Comparison of ENCODE assay signal across 8 cellular contexts in genomic region chr20:62925420-62926228, GRCh38. TPM values are rescaled to one million over a fixed set of nuclear protein-coding genes. Genes with fewer than 3 reads are reported as not detected.
DNase-seq lines count a peak whose midpoint lies in the region; ATAC-seq, FAIRE-seq and TF ChIP-seq lines count a peak whose summit lies in the region.

No MANE protein-coding gene starts in this region.

- H3K36me3 ChIP-seq in H1 (ENCODE audit: control insufficient read depth in 2 of 4, insufficient read depth in 4 of 4, low read length in 3 of 4) (no peaks in the 10 kb centered on the region), muscle layer of colon (ENCODE audit: insufficient read depth, low read length) (no peaks in the 10 kb centered on the region), transverse colon (no peaks in the 10 kb centered on the region)

- H3K23ac ChIP-seq in H1 (ENCODE audit: insufficient read length), result no peak overlapping the region

- peak overlapping the region; percentile 82 for H3K4me3 Mint-ChIP-seq in activated CD4-positive, alpha-beta T cell treated with anti-CD3 and anti-CD28 coated beads, Interleukin-2, amount 10 ng/mL, durations not matched to agents 7 days and 5 days

- in situ Hi-C loops in Caki2 (cut with HindIII; ENCODE audit: low pct_unique_long_range_greater_than_20kb, low sequenced_read_pairs) (no loop called here), transverse colon (cut with MboI; ENCODE audit: low pct_ligation_motif_present in 1 of 4, low pct_unique_long_range_greater_than_20kb in 1 of 4, low sequenced_read_pairs in 3 of 4) (no loop called here)

- CTCF ChIA-PET in activated CD4-positive, alpha-beta T cell treated with anti-CD3 and anti-CD28 coated beads, Interleukin-2, amount 10 ng/mL, durations not matched to agents 7 days and 5 days (lab: Charles Lee), result interaction anchor here (1.5 to 4.2 kb wide), 3 partner anchors 10 to 20 kb away, joined by 3 to 26 read pairs (median 4); partner anchors contain the start of gene GID8
- CTCF ChIA-PET in H1 (lab: Charles Lee; ENCODE audit: partially characterized antibody), result interaction anchor here (0.6 to 4.2 kb wide), 6 partner anchors 8 to 23 kb away, joined by 3 to 32 read pairs (median 5); no protein-coding TSS in a partner anchor

- H3K4me3 ChIP-seq in Jurkat, Clone E6-1 (ENCODE audit: low read length), result peak overlapping the region; percentile 88
- H3K4me3 ChIP-seq in H1 (ENCODE audit: extremely low read depth in 1 of 4, insufficient read depth in 2 of 4, low read depth in 3 of 4, low read length in 4 of 4), result peak overlapping the region; percentile 76 to 99 (median 94)
- H3K4me3 ChIP-seq in muscle layer of colon (ENCODE audit: low read depth in 1 of 2, low read length in 2 of 2), result peak overlapping the region; percentile 89 to 90
- peak overlapping the region; percentile 51 to 98 (median 92) for H3K4me3 ChIP-seq in transverse colon

- peak; percentile 20 for ATAC-seq in GM21528 (IDR thresholded peaks at IDR 0.05; ENCODE audit: low FRiP score, unreplicated experiment)

- H3K4ac ChIP-seq in H1 (replicated peaks; ENCODE audit: insufficient read length, low read depth, low read length), result peak overlapping the region; percentile 76

- no peak for FAIRE-seq in H1 (lab: Jason Lieb, UNC)

- intact Hi-C loops in transverse colon (cut with DNase I; ENCODE audit: low total_unique reads), result no loop called here

- peak overlapping the region; percentile 85 for H3K27ac Mint-ChIP-seq in activated CD4-positive, alpha-beta T cell treated with anti-CD3 and anti-CD28 coated beads, Interleukin-2, amount 10 ng/mL, durations not matched to agents 7 days and 5 days

- peaks cover 9 to 36% (median 21%) of the 10 kb centered on the region in 4 experiments for H3K4me1 ChIP-seq in H1 (replicated peaks in 1 of 4; ENCODE audit: control insufficient read depth in 3 of 4, insufficient read depth in 4 of 4, low read length in 3 of 4)
- peaks cover 59% of the 10 kb centered on the region for H3K4me1 ChIP-seq in muscle layer of colon (ENCODE audit: insufficient read depth, low read length)
- H3K4me1 ChIP-seq in transverse colon, result peaks cover 54 to 80% (median 75%) of the 10 kb centered on the region in 4 donors

- WGBS in H1 (ENCODE audit: extremely low coverage in 1 of 2, insufficient coverage in 1 of 2, insufficient read length in 1 of 2, insufficient replicate concordance in 2 of 2, low coverage in 1 of 2, low lambda C conversion rate in 2 of 2, missing lambda C conversion rate in 1 of 2), 2 experiments, result 2% methylated on average over 38 of the region's 63 CpGs; no CpG with 5 or more reads in 1 of the 2 experiments
- 0 to 1% methylated on average over 8 to 45 of the region's 63 CpGs for WGBS in transverse colon (ENCODE audit: low coverage in 1 of 2), 2 donors

- no peaks in the 10 kb centered on the region for H3K27me3 Mint-ChIP-seq in activated CD4-positive, alpha-beta T cell treated with anti-CD3 and anti-CD28 coated beads, Interleukin-2, amount 10 ng/mL, durations not matched to agents 7 days and 5 days

- no peak overlapping the region for H3K14ac ChIP-seq in H1 (ENCODE audit: insufficient read length)

- H3K23me2 ChIP-seq in H1 (ENCODE audit: low read depth, low read length), result peaks cover 28% of the 10 kb centered on the region

- no peak overlapping the region for H2AFZ ChIP-seq in H1 (ENCODE audit: low read length)

- H2BK5ac ChIP-seq in H1 (ENCODE audit: low read depth, low read length), result peak overlapping the region; percentile 96

- TF ChIP-seq POLR2A in H1 (IDR thresholded peaks at IDR 0.05; ENCODE audit: control extremely low read depth in 1 of 2, low read depth in 2 of 2, low read length in 2 of 2) (no peak), transverse colon (IDR thresholded peaks at IDR 0.05) (peak; percentile 1)

- POLR2A ChIA-PET in activated CD4-positive, alpha-beta T cell treated with anti-CD3 and anti-CD28 coated beads, Interleukin-2, amount 10 ng/mL, durations not matched to agents 7 days and 5 days (lab: Charles Lee), result interaction anchor here (0.5 to 0.6 kb wide), 2 partner anchors 9 to 11 kb away, joined by 3 read pairs; no protein-coding TSS in a partner anchor
- POLR2A ChIA-PET in H1 (lab: Charles Lee; ENCODE audit: partially characterized antibody), result interaction anchor here (1.1 to 20.3 kb wide), 5 partner anchors 13 to 49 kb away, joined by 3 to 363 read pairs (median 81); partner anchors contain the start of gene GID8

- peak overlapping the region; percentile 62 for H3K18ac ChIP-seq in H1 (ENCODE audit: extremely low read depth, low read length)

- peak overlapping the region; percentile 83 to 96 for H3K4me2 ChIP-seq in H1 (ENCODE audit: insufficient read depth in 1 of 2, low read depth in 2 of 2, low read length in 2 of 2)

- DNase-seq in Caki2 (ENCODE audit: low read depth), result peak; percentile 58
- no peak for DNase-seq in Jurkat, Clone E6-1 (ENCODE audit: low read depth, low spot score)
- peak; percentile 49 for DNase-seq in activated CD4-positive, alpha-beta T cell treated with anti-CD3 and anti-CD28 coated beads, Interleukin-2, amount 10 ng/mL, durations not matched to agents 7 days and 5 days
- DNase-seq in H1 (ENCODE audit: low read depth in 1 of 2, low spot score in 2 of 2), result no peak
- peak; percentile 54 for DNase-seq in transverse colon
- DNase-seq in NCI-H187 (lab: John Stamatoyannopoulos, UW), result no peak

- no peaks in the 10 kb centered on the region for H3K27me3 ChIP-seq in H1 (replicated peaks in 1 of 4; ENCODE audit: control insufficient read depth in 3 of 4, extremely low read depth in 1 of 4, insufficient read depth in 3 of 4, low read length in 3 of 4)
- H3K27me3 ChIP-seq in muscle layer of colon (ENCODE audit: control insufficient read depth in 1 of 2, insufficient read depth in 2 of 2, low read length in 2 of 2), result no peaks in the 10 kb centered on the region
- no peaks in the 10 kb centered on the region for H3K27me3 ChIP-seq in transverse colon

- peak overlapping the region; percentile 87 for H3K56ac ChIP-seq in H1 (replicated peaks; ENCODE audit: insufficient read length, low read depth, low read length)

- peaks cover 70% of the 10 kb centered on the region for H3K4me1 Mint-ChIP-seq in activated CD4-positive, alpha-beta T cell treated with anti-CD3 and anti-CD28 coated beads, Interleukin-2, amount 10 ng/mL, durations not matched to agents 7 days and 5 days

- TF ChIP-seq RAD21 in H1 (IDR thresholded peaks at IDR 0.05 in 1 of 2, conservative IDR thresholded peaks at IDR 0.05 in 1 of 2; ENCODE audit: low read depth in 2 of 2, low read length in 2 of 2), result no peak

- no peaks in the 10 kb centered on the region for H3K9me3 Mint-ChIP-seq in activated CD4-positive, alpha-beta T cell treated with anti-CD3 and anti-CD28 coated beads, Interleukin-2, amount 10 ng/mL, durations not matched to agents 7 days and 5 days

- H3K9ac ChIP-seq in H1 (replicated peaks in 1 of 4; ENCODE audit: extremely low read depth in 1 of 4, low read depth in 3 of 4, low read length in 3 of 4) (peak overlapping the region; percentile 87 to 97 (median 90)), muscle layer of colon (ENCODE audit: low read length) (peak overlapping the region; percentile 82)

- H3K27ac ChIP-seq in H1 (ENCODE audit: low read depth, low read length) (peak overlapping the region; percentile 86), muscle layer of colon (ENCODE audit: low read depth, low read length) (peak overlapping the region; percentile 85), transverse colon (peak overlapping the region; percentile 94 to 99 (median 98))

- H2BK120ac ChIP-seq in H1 (replicated peaks; ENCODE audit: low read depth, low read length), result no peak overlapping the region

- H3K9me3 ChIP-seq in H1 (ENCODE audit: insufficient read depth in 2 of 2, low read depth in 1 of 2, low read length in 1 of 2) (no peaks in the 10 kb centered on the region), muscle layer of colon (ENCODE audit: low read length) (no peaks in the 10 kb centered on the region), transverse colon (no peaks in the 10 kb centered on the region)

- H4K5ac ChIP-seq in H1 (ENCODE audit: insufficient read length, low read depth, low read length), result peak overlapping the region; percentile 57

- no peak for TF ChIP-seq EP300 in H1 (IDR thresholded peaks at IDR 0.05; ENCODE audit: borderline replicate concordance in 1 of 2, low read depth in 2 of 2, low read length in 2 of 2)
- no peak for TF ChIP-seq EP300 in transverse colon (IDR thresholded peaks at IDR 0.05; ENCODE audit: low read depth)

- no peak overlapping the region; the same call in 1 of the 2 replicates for H2BK12ac ChIP-seq in H1 (ENCODE audit: low read depth, low read length)

- H4K91ac ChIP-seq in H1 (replicated peaks; ENCODE audit: insufficient read length, low read length), result peak overlapping the region; percentile 58

- H3K79me2 ChIP-seq in H1 (ENCODE audit: control insufficient read depth in 1 of 2, insufficient read depth in 2 of 2, low read length in 2 of 2), result peaks cover 54 to 84% of the 10 kb centered on the region in 2 experiments

- no peak overlapping the region for H2AK5ac ChIP-seq in H1 (ENCODE audit: low read depth, low read length)

- peaks cover 5% of the 10 kb centered on the region; the same call in 1 of the 2 replicates for H3K79me1 ChIP-seq in H1 (ENCODE audit: low read depth, low read length)

- peak overlapping the region; percentile 74; the same call in 1 of the 2 replicates for H4K8ac ChIP-seq in H1 (ENCODE audit: extremely low read depth, insufficient read depth, low read length)

- H4K20me1 ChIP-seq in H1 (replicated peaks in 1 of 2; ENCODE audit: control insufficient read depth in 1 of 2, insufficient read depth in 2 of 2, low read length in 2 of 2), result peaks cover 33 to 34% of the 10 kb centered on the region in 2 experiments

- TF ChIP-seq CTCF in H1 (IDR thresholded peaks at IDR 0.05; ENCODE audit: control extremely low read depth in 1 of 3, insufficient read depth in 1 of 3, low read depth in 1 of 3, low read length in 3 of 3) (no peak), transverse colon (IDR thresholded peaks at IDR 0.05) (no peak)

- H2BK15ac ChIP-seq in H1 (ENCODE audit: low read length), result no peak overlapping the region

- no peak overlapping the region for H2BK20ac ChIP-seq in H1 (ENCODE audit: low read length)

- H3K36me3 Mint-ChIP-seq in activated CD4-positive, alpha-beta T cell treated with anti-CD3 and anti-CD28 coated beads, Interleukin-2, amount 10 ng/mL, durations not matched to agents 7 days and 5 days (ENCODE audit: low read depth), result peaks cover 14% of the 10 kb centered on the region

RNA-seq across cellular contexts. Expression of gene DIDO1, which starts 0.7 kb away (rescaled TPM):
- total RNA-seq in Caki2 (2014; rRNA removed; shearing (Covaris generic); ENCODE audit: low replicate concordance), result 14.5 and 18.2 TPM in 2 replicates
- 58.1 TPM for polyA plus RNA-seq in Jurkat, Clone E6-1 (2012; ENCODE audit: insufficient read depth, insufficient read length)
- total RNA-seq in activated CD4-positive, alpha-beta T cell treated with anti-CD3 and anti-CD28 coated beads, Interleukin-2, amount 10 ng/mL, durations not matched to agents 7 days and 5 days, result 10 to 100 TPM; 78.3 to 79.4 TPM
- 82.8 and 83.2 TPM in 2 replicates for total RNA-seq in H1 (2021; fragmentation: NEBNext Ultra II Directional; extraction: Animal tissue kit (Norgen Biotek cat#: 25700))
- polyA plus RNA-seq in H1 (2011; rRNA removed), result 53.6 and 58.8 TPM in 2 replicates
- polyA plus RNA-seq in H1 (2011; cell fraction: cytosol; rRNA removed), result 66.3 TPM
- polyA plus RNA-seq in H1 (2011; cell fraction: nucleus; rRNA removed), result 116 TPM
- 47.3 to 53.1 TPM (median 49.3 TPM) in 4 replicates for polyA plus RNA-seq in H1 (2012, experiment 1 of 2)
- polyA plus RNA-seq in H1 (2012, experiment 2 of 2), result 13.9 TPM
- 63.3 TPM for polyA plus RNA-seq in H1 (2013, experiment 1 of 2)
- polyA plus RNA-seq in H1 (2013, experiment 2 of 2), result 61.2 TPM
- 46.3 and 51.4 TPM in 2 replicates for polyA minus RNA-seq in H1 (2011; rRNA and poly(A)+ RNA removed)
- 31.8 TPM for polyA minus RNA-seq in H1 (2011; cell fraction: cytosol; rRNA and poly(A)+ RNA removed)
- 65.1 TPM for polyA minus RNA-seq in H1 (2011; cell fraction: nucleus; rRNA and poly(A)+ RNA removed)
- total RNA-seq in transverse colon, result 100 to 1,000 TPM in 1 of 4 donors, 10 to 100 TPM in 3; 68.3 to 135 (median 88.0) TPM

RNA-seq across cellular contexts. Expression of gene GID8, which starts 12.3 kb away (rescaled TPM):
- total RNA-seq in Caki2 (2014; rRNA removed; shearing (Covaris generic); ENCODE audit: low replicate concordance), result 29.0 and 39.4 TPM in 2 replicates
- polyA plus RNA-seq in Jurkat, Clone E6-1 (2012; ENCODE audit: insufficient read depth, insufficient read length), result 23.3 TPM
- total RNA-seq in activated CD4-positive, alpha-beta T cell treated with anti-CD3 and anti-CD28 coated beads, Interleukin-2, amount 10 ng/mL, durations not matched to agents 7 days and 5 days, result 10 to 100 TPM; 32.5 to 35.1 TPM
- total RNA-seq in H1 (2021; fragmentation: NEBNext Ultra II Directional; extraction: Animal tissue kit (Norgen Biotek cat#: 25700)), result 72.9 and 73.1 TPM in 2 replicates
- 39.7 and 40.7 TPM in 2 replicates for polyA plus RNA-seq in H1 (2011; rRNA removed)
- 44.1 TPM for polyA plus RNA-seq in H1 (2011; cell fraction: cytosol; rRNA removed)
- 33.3 TPM for polyA plus RNA-seq in H1 (2011; cell fraction: nucleus; rRNA removed)
- 43.9 to 48.5 TPM (median 46.8 TPM) in 4 replicates for polyA plus RNA-seq in H1 (2012, experiment 1 of 2)
- 28.5 TPM for polyA plus RNA-seq in H1 (2012, experiment 2 of 2)
- 46.0 TPM for polyA plus RNA-seq in H1 (2013, experiment 1 of 2)
- 45.2 TPM for polyA plus RNA-seq in H1 (2013, experiment 2 of 2)
- 51.3 and 52.9 TPM in 2 replicates for polyA minus RNA-seq in H1 (2011; rRNA and poly(A)+ RNA removed)
- 29.9 TPM for polyA minus RNA-seq in H1 (2011; cell fraction: cytosol; rRNA and poly(A)+ RNA removed)
- 23.9 TPM for polyA minus RNA-seq in H1 (2011; cell fraction: nucleus; rRNA and poly(A)+ RNA removed)
- 10 to 100 TPM; 29.5 to 34.1 (median 31.7) TPM for total RNA-seq in transverse colon

RNA-seq across cellular contexts. Expression of gene SLC17A9, which starts 26.9 kb away (rescaled TPM):
- total RNA-seq in Caki2 (2014; rRNA removed; shearing (Covaris generic); ENCODE audit: low replicate concordance), result 4.5 and 5.5 TPM in 2 replicates
- polyA plus RNA-seq in Jurkat, Clone E6-1 (2012; ENCODE audit: insufficient read depth, insufficient read length), result 3.1 TPM
- total RNA-seq in activated CD4-positive, alpha-beta T cell treated with anti-CD3 and anti-CD28 coated beads, Interleukin-2, amount 10 ng/mL, durations not matched to agents 7 days and 5 days, result 10 to 100 TPM; 11.6 to 12.6 TPM
- 31.1 and 35.2 TPM in 2 replicates for total RNA-seq in H1 (2021; fragmentation: NEBNext Ultra II Directional; extraction: Animal tissue kit (Norgen Biotek cat#: 25700))
- 23.5 and 39.6 TPM in 2 replicates for polyA plus RNA-seq in H1 (2011; rRNA removed)
- polyA plus RNA-seq in H1 (2011; cell fraction: cytosol; rRNA removed), result 26.0 TPM
- polyA plus RNA-seq in H1 (2011; cell fraction: nucleus; rRNA removed), result 178 TPM
- polyA plus RNA-seq in H1 (2012, experiment 1 of 2), result 15.9 to 29.2 TPM (median 25.3 TPM) in 4 replicates
- 17.4 TPM for polyA plus RNA-seq in H1 (2012, experiment 2 of 2)
- 44.3 TPM for polyA plus RNA-seq in H1 (2013, experiment 1 of 2)
- 44.7 TPM for polyA plus RNA-seq in H1 (2013, experiment 2 of 2)
- polyA minus RNA-seq in H1 (2011; rRNA and poly(A)+ RNA removed), result 6.0 and 6.5 TPM in 2 replicates
- 10.4 TPM for polyA minus RNA-seq in H1 (2011; cell fraction: cytosol; rRNA and poly(A)+ RNA removed)
- 14.7 TPM for polyA minus RNA-seq in H1 (2011; cell fraction: nucleus; rRNA and poly(A)+ RNA removed)
- 10 to 100 TPM in 1 of 4 donors, 1 to 10 TPM in 3; 2.8 to 32.9 (median 4.6) TPM for total RNA-seq in transverse colon

Comparison
In these comparisons a context has a peak if more than half of its experiments do, and no peak if none do; other contexts are left out.
1. DNase-seq: peak in Caki2 (single experiment), activated CD4-positive, alpha-beta T cell treated with anti-CD3 and anti-CD28 coated beads, Interleukin-2, amount 10 ng/mL, durations not matched to agents 7 days and 5 days (single experiment) and transverse colon (single experiment); none in Jurkat, Clone E6-1 (single experiment), H1 (0 of 2) and NCI-H187 (0 of 2).
2. Peak in every context shown above with its lines, with median percentiles within 50 percentile points of each other: H3K4me3 ChIP-seq and H3K27ac ChIP-seq.